In genomic region chr12:106139422-106140141, GRCh38 we compare ENCODE assay signal across 1 cellular context.
A peak's percentile ranks its signal among the peaks of the same experiment; 100 is the strongest.
TF ChIP-seq lines count a peak whose summit lies in the region.

No MANE protein-coding gene starts in this region.

TF ChIP-seq in H1, 55 proteins besides CTCF, POLR2A, EP300 and RAD21:
- TF ChIP-seq PHF8 (conservative IDR thresholded peaks at IDR 0.05; ENCODE audit: low read depth, low read length) = peak; percentile 74; the same call in 1 of the 2 replicates
- no peak for TF ChIP-seq KDM5A (IDR thresholded peaks at IDR 0.05; ENCODE audit: low read length)
- peak; percentile 46; the same call in 1 of the 2 replicates for TF ChIP-seq SP1 (IDR thresholded peaks at IDR 0.05; ENCODE audit: low read depth, low read length)
- no peak for TF ChIP-seq SP2 (IDR thresholded peaks at IDR 0.05; ENCODE audit: low read length)
- TF ChIP-seq TAF7 (optimal IDR thresholded peaks at IDR 0.05; ENCODE audit: borderline replicate concordance, low read depth, low read length) = peak; percentile 9
- no peak for TF ChIP-seq SIRT6 (IDR thresholded peaks at IDR 0.05; ENCODE audit: low read length)
- TF ChIP-seq RFX5 (IDR thresholded peaks at IDR 0.05; ENCODE audit: borderline replicate concordance, low read depth, low read length) = no peak
- peak; percentile 31; the same call in 1 of the 2 replicates for TF ChIP-seq CHD2 (IDR thresholded peaks at IDR 0.05; ENCODE audit: low read length)
- no peak for TF ChIP-seq SIN3A (conservative IDR thresholded peaks at IDR 0.05 in 1 of 2, IDR thresholded peaks at IDR 0.05 in 1 of 2; ENCODE audit: low read depth in 1 of 2, low read length in 2 of 2)
- no peak for TF ChIP-seq MAFK (IDR thresholded peaks at IDR 0.05; ENCODE audit: low read depth, low read length)
- 0 out of 2 replicates have a peak, but pooled peaks have one; percentile 19 for TF ChIP-seq GABPA (IDR thresholded peaks at IDR 0.05; ENCODE audit: borderline replicate concordance, insufficient read depth, low read length)
- peak; percentile 72; the same call in 1 of the 2 replicates for TF ChIP-seq YY1 (IDR thresholded peaks at IDR 0.05; ENCODE audit: low read depth, low read length)
- peak; percentile 57; the same call in 1 of the 2 replicates for TF ChIP-seq JUN (IDR thresholded peaks at IDR 0.05; ENCODE audit: low read depth, low read length)
- no peak for TF ChIP-seq RNF2 (IDR thresholded peaks at IDR 0.05; ENCODE audit: borderline replicate concordance, low read depth, low read length, missing control alignments, poor library complexity, severe bottlenecking)
- peak; percentile 80; the same call in 1 of the 2 replicates for TF ChIP-seq TAF1 (IDR thresholded peaks at IDR 0.05; ENCODE audit: low read depth, low read length)
- TF ChIP-seq ATF2 (IDR thresholded peaks at IDR 0.05; ENCODE audit: low read length) = no peak
- 0 out of 2 replicates have a peak, but pooled peaks have one; percentile 24 for TF ChIP-seq CREB1 (IDR thresholded peaks at IDR 0.05)
- 0 out of 4 replicates have a peak, but pooled peaks of 1 of the 2 experiments have one; percentile 25 for TF ChIP-seq HDAC2 (IDR thresholded peaks at IDR 0.05; ENCODE audit: borderline replicate concordance in 1 of 2, low read depth in 2 of 2, low read length in 2 of 2)
- TF ChIP-seq TBP (IDR thresholded peaks at IDR 0.05; ENCODE audit: low read depth, low read length) = peak; percentile 15; the same call in 1 of the 2 replicates
- no peak for TF ChIP-seq CBX5 (IDR thresholded peaks at IDR 0.05; ENCODE audit: low read depth, low read length)
- no peak for TF ChIP-seq EGR1 (IDR thresholded peaks at IDR 0.05; ENCODE audit: borderline replicate concordance, low read depth, low read length)
- TF ChIP-seq JUND (IDR thresholded peaks at IDR 0.05; ENCODE audit: low read length) = peak; percentile 94
- TF ChIP-seq KDM4A (IDR thresholded peaks at IDR 0.05; ENCODE audit: low read depth, low read length, severe bottlenecking) = peak; percentile 65
- peak; percentile 51 for TF ChIP-seq POLR2AphosphoS5 (IDR thresholded peaks at IDR 0.05; ENCODE audit: low read depth, low read length)
- TF ChIP-seq SIX5 (IDR thresholded peaks at IDR 0.05; ENCODE audit: low read depth, low read length) = peak; percentile 15; the same call in 1 of the 2 replicates
- no peak for TF ChIP-seq BCL11A (IDR thresholded peaks at IDR 0.05; ENCODE audit: low read depth in 2 of 2, low read length in 2 of 2)
- TF ChIP-seq, protein P1, sequence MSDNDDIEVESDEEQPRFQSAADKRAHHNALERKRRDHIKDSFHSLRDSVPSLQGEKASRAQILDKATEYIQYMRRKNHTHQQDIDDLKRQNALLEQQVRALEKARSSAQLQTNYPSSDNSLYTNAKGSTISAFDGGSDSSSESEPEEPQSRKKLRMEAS (IDR thresholded peaks at IDR 0.05) = peak; percentile 9; the same call in 1 of the 2 replicates
- TF ChIP-seq, protein P2, sequence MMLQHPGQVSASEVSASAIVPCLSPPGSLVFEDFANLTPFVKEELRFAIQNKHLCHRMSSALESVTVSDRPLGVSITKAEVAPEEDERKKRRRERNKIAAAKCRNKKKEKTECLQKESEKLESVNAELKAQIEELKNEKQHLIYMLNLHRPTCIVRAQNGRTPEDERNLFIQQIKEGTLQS (IDR thresholded peaks at IDR 0.05; ENCODE audit: insufficient read depth, low read depth, low read length) = no peak
